In the genomic region with DNA sequence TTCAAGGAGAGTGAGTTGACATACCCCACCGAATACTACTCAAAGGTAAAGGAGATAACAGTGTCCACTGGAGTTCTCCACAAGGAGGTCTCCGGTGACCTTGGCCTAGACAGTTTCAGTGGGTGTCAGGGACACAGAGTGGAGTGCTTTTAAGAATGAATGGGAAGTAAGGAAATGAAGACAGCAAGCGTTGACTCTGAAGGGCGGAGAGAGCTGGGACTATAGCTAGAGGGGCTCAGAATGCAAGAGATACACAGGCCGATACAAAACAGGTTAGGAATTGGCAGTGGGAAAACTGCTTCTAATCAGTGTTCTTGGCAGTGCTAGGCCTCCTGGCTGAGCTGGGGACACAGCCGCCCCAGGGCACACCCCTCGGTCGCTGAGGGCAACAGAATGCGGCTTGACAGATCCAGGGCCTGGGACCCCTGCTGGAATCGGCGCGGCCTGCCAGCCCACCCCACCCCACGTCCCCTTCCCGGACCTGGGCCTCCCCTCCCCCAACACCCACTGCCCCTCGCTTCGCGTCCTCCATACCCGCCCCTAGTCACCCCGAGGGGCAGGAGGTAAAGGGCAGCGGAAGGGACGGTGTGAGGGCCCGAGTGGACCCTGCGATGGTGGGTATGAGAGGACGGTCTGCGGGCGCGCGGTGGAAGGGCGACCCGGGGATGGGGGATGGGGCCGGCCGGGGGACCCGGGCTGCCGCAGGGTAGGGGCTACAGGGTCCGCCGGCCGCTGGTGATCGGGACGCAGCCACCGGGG, we compare ENCODE assay signal across 8 cellular contexts. TPM values are rescaled to one million over a fixed set of nuclear protein-coding genes. Genes with fewer than 3 reads are reported as not detected.
DNase-seq lines count a peak whose midpoint lies in the region; ATAC-seq and TF ChIP-seq lines count a peak whose summit lies in the region.

No MANE protein-coding gene starts in this region.

- no peaks in the 10 kb centered on the region for H3K4me1 ChIP-seq in mucosa of descending colon (ENCODE audit: low read depth)

- peak overlapping the region; percentile 78 to 97 for H3K27ac ChIP-seq in coronary artery

- intact Hi-C loops in mucosa of descending colon (cut with DNase I, micrococcal nuclease) = no loop called here

- H3K36me3 ChIP-seq in mucosa of descending colon (ENCODE audit: low read depth) = no peaks in the 10 kb centered on the region

- TF ChIP-seq CTCF in coronary artery (IDR thresholded peaks at IDR 0.05) (no peak), mucosa of descending colon (IDR thresholded peaks at IDR 0.05) (no peak)

- no peaks in the 10 kb centered on the region for H3K9me3 ChIP-seq in mucosa of descending colon

- H3K4me3 ChIP-seq in coronary artery (peak overlapping the region; percentile 90), mucosa of descending colon (peak overlapping the region; percentile 67)

- DNase-seq in D341Med (ENCODE audit: low spot score) = peak; percentile 56
- no peak for DNase-seq in coronary artery (ENCODE audit: low spot score)
- peak in 2 of 3 donors; percentile 27 to 49 for DNase-seq in mucosa of descending colon
- DNase-seq in activated gamma-delta T cell (lab: John Stamatoyannopoulos, UW) = no peak
- no peak for DNase-seq in H4 (ENCODE audit: low spot score)

- ATAC-seq in HG02973 (IDR thresholded peaks at IDR 0.05; ENCODE audit: unreplicated experiment) (peak; percentile 9), mucosa of descending colon (peak; percentile 42), HG02610 (IDR thresholded peaks at IDR 0.05; ENCODE audit: unreplicated experiment) (no peak), HG02759 (IDR thresholded peaks at IDR 0.05; ENCODE audit: unreplicated experiment) (no peak)

RNA-seq across cellular contexts. Expression of gene APBB1, which starts 0.5 kb away (rescaled TPM):
- 10 to 100 TPM in 1 of 3 donors, 1 to 10 TPM in 2; 5.2 to 64.7 (median 8.3) TPM for total RNA-seq in mucosa of descending colon
- total RNA-seq in H4 (2014; rRNA removed; shearing (Covaris generic)) = 5.2 and 6.3 TPM in 2 replicates

RNA-seq across cellular contexts. Expression of gene HPX, which starts 22.4 kb away (rescaled TPM):
- total RNA-seq in mucosa of descending colon = 1 to 10 TPM; 2.0 to 7.0 (median 2.3) TPM
- 0.72 TPM in 1 of 2 replicates, not detected in the other for total RNA-seq in H4 (2014; rRNA removed; shearing (Covaris generic))

RNA-seq across cellular contexts. Expression of gene SMPD1, which starts 28.1 kb away (rescaled TPM):
- 10 to 100 TPM; 45.3 to 86.6 (median 62.0) TPM for total RNA-seq in mucosa of descending colon
- total RNA-seq in H4 (2014; rRNA removed; shearing (Covaris generic)) = 44.5 and 80.7 TPM in 2 replicates

RNA-seq across cellular contexts. Expression of gene TRIM3, which starts 55.4 kb away (rescaled TPM):
- 10 to 100 TPM; 28.0 to 57.8 (median 48.4) TPM for total RNA-seq in mucosa of descending colon
- 10.6 and 15.1 TPM in 2 replicates for total RNA-seq in H4 (2014; rRNA removed; shearing (Covaris generic))

Comparison
In these comparisons a context has a peak if more than half of its experiments do, and no peak if none do; other contexts are left out.
1. DNase-seq: peak in D341Med (single experiment) and mucosa of descending colon (2 of 3); none in coronary artery (single experiment), activated gamma-delta T cell (single experiment) and H4 (single experiment).
2. ATAC-seq: peak in HG02973 (single experiment) and mucosa of descending colon (single experiment); none in HG02610 (single experiment) and HG02759 (single experiment).